Comparison of ENCODE assay signal across 1 cellular context in the genomic region with DNA sequence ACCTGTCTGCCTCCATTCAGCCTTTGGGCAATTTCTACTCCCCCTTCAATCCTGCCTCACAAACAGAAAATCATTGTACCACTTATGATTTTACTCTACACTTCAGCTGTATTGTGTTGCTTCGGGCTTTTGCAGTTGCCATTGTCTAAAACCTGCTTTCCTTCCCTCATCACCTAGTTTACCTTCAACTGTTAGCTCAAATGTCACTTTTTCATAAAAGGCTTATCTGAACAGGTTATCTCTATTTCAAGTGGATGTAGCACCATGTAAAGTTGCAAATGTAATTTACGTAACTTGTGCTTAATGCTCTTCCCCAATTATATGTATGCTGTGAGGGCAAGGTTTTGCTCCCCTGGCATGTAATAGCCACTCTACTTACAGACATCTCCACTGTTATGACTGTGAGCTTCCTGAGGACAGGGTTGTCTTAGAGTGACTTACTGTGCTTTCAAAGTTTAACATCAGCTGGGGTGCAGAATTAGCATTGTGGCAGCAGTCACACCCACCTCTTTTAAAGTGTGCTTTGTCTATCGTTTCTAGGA.
TF ChIP-seq lines count a peak whose summit lies in the region.

No MANE protein-coding gene starts in this region.

TF ChIP-seq in WTC11, 78 proteins besides CTCF, POLR2A, EP300 and RAD21:
- TF ChIP-seq SMAD4 (CRISPR knock-in tag; IDR thresholded peaks at IDR 0.05), result no peak
- TF ChIP-seq ZNF423 (CRISPR knock-in tag; IDR thresholded peaks at IDR 0.05), result no peak
- TF ChIP-seq NFATC4 (CRISPR knock-in tag; IDR thresholded peaks at IDR 0.05), result peak; percentile 13; the same call in 1 of the 2 replicates
